10 cellular contexts compared by ENCODE assay signal in genomic region chr20:34205172-34205880, GRCh38. TPM values are rescaled to one million over a fixed set of nuclear protein-coding genes. Genes with fewer than 3 reads are reported as not detected.
DNase-seq lines count a peak whose midpoint lies in the region; ATAC-seq and TF ChIP-seq lines count a peak whose summit lies in the region.
"Not testable (repeated sequence)": the region's sequence is repeated elsewhere in the genome, so short reads cannot be mapped to it uniquely, and the experiment has no call there.
"Had no signal": no experiment of that assay in that cellular context is flagged by ENCODE, and none has a peak within 500 bp of the region (broad histone marks: within the 10 kb centered on the region; RNA-seq: fewer than 3 reads in every experiment).

No MANE protein-coding gene starts in this region.

- POLR2A ChIA-PET in CD8-positive, alpha-beta memory T cell (lab: Charles Lee): not testable (repeated sequence)
- POLR2A ChIA-PET in SK-N-SH (lab: Yijun Ruan, JAX): interaction anchor here (0.8 kb wide), 1 partner anchor 98 kb away, joined by 3 read pairs; the partner anchor contains the start of gene AHCY
- POLR2A ChIA-PET in activated CD4-positive, alpha-beta T cell treated with anti-CD3 and anti-CD28 coated beads, Interleukin-2, amount 10 ng/mL, durations not matched to agents 7 days and 5 days (lab: Charles Lee): interaction anchor here (0.7 kb wide), 1 partner anchor 12 kb away, joined by 3 read pairs; no protein-coding TSS in a partner anchor

- peak overlapping the region; percentile 33; the same call in 1 of the 2 replicates for H3K4me2 ChIP-seq in SK-N-SH

- H3K4me1 ChIP-seq in CD8-positive, alpha-beta memory T cell (ENCODE audit: insufficient read depth, low read length); SK-N-SH (ENCODE audit: control insufficient read depth in 1 of 2, insufficient read depth in 2 of 2, low read depth in 1 of 2, low read length in 1 of 2): not testable (repeated sequence)

- TF ChIP-seq EP300 in SK-N-SH (IDR thresholded peaks at IDR 0.05; ENCODE audit: borderline replicate concordance in 1 of 2, low read depth in 1 of 2, low read length in 1 of 2): not testable (repeated sequence)

- H3K9me2 ChIP-seq in SK-N-SH: not testable (repeated sequence)

- H4K20me1 ChIP-seq in SK-N-SH (ENCODE audit: insufficient read depth): not testable (repeated sequence)

- H3K9me3 Mint-ChIP-seq in CD8-positive, alpha-beta memory T cell; activated CD4-positive, alpha-beta T cell treated with anti-CD3 and anti-CD28 coated beads, Interleukin-2, amount 10 ng/mL, durations not matched to agents 7 days and 5 days; memory B cell; stimulated activated naive CD8-positive, alpha-beta T cell treated with anti-CD3 and anti-CD28 coated beads, Interleukin-15, amount 100 ng/mL, for 72 hours: not testable (repeated sequence)

- H3K4me3 Mint-ChIP-seq in CD8-positive, alpha-beta memory T cell: peak overlapping the region; percentile 17 to 74 (median 66)
- peak overlapping the region; percentile 74 for H3K4me3 Mint-ChIP-seq in activated CD4-positive, alpha-beta T cell treated with anti-CD3 and anti-CD28 coated beads, Interleukin-2, amount 10 ng/mL, durations not matched to agents 7 days and 5 days
- peak overlapping the region; percentile 5 for H3K4me3 Mint-ChIP-seq in memory B cell
- peak overlapping the region; percentile 22 to 49 for H3K4me3 Mint-ChIP-seq in stimulated activated naive CD8-positive, alpha-beta T cell treated with anti-CD3 and anti-CD28 coated beads, Interleukin-15, amount 100 ng/mL, for 72 hours

- peaks cover 15 to 26% of the 10 kb centered on the region in 2 donors for H3K27me3 Mint-ChIP-seq in CD8-positive, alpha-beta memory T cell
- H3K27me3 Mint-ChIP-seq in activated CD4-positive, alpha-beta T cell treated with anti-CD3 and anti-CD28 coated beads, Interleukin-2, amount 10 ng/mL, durations not matched to agents 7 days and 5 days: peaks cover 21% of the 10 kb centered on the region
- H3K27me3 Mint-ChIP-seq in memory B cell: not testable (repeated sequence)
- peaks cover 18% of the 10 kb centered on the region for H3K27me3 Mint-ChIP-seq in stimulated activated naive CD8-positive, alpha-beta T cell treated with anti-CD3 and anti-CD28 coated beads, Interleukin-15, amount 100 ng/mL, for 72 hours

- not testable (repeated sequence) for H3K27me3 ChIP-seq in CD8-positive, alpha-beta memory T cell (ENCODE audit: insufficient read depth, low read length, poor library complexity, severe bottlenecking); MG63; SK-N-SH (ENCODE audit: insufficient read depth)

- not testable (repeated sequence) for TF ChIP-seq CTCF in SK-N-SH (IDR thresholded peaks at IDR 0.05)

- H3K9me3 ChIP-seq in CD8-positive, alpha-beta memory T cell (ENCODE audit: low read length); MG63; SK-N-SH: not testable (repeated sequence)

- CTCF ChIA-PET in CD8-positive, alpha-beta memory T cell (lab: Charles Lee): not testable (repeated sequence)
- CTCF ChIA-PET in SK-N-SH (lab: Yijun Ruan, JAX): interaction anchor here (0.8 kb wide), 1 partner anchor 15 kb away, joined by 3 read pairs; no protein-coding TSS in a partner anchor
- CTCF ChIA-PET in activated CD4-positive, alpha-beta T cell treated with anti-CD3 and anti-CD28 coated beads, Interleukin-2, amount 10 ng/mL, durations not matched to agents 7 days and 5 days (lab: Charles Lee): interaction anchor here (0.9 to 1.4 kb wide), 4 partner anchors 9 to 28 kb away, joined by 3 to 5 read pairs (median 3); no protein-coding TSS in a partner anchor

- not testable (repeated sequence) for H3K27ac ChIP-seq in CD8-positive, alpha-beta memory T cell (ENCODE audit: low read depth, low read length); SK-N-SH (ENCODE audit: low read depth in 2 of 2, low read length in 1 of 2)

- H3K36me3 Mint-ChIP-seq in CD8-positive, alpha-beta memory T cell; activated CD4-positive, alpha-beta T cell treated with anti-CD3 and anti-CD28 coated beads, Interleukin-2, amount 10 ng/mL, durations not matched to agents 7 days and 5 days (ENCODE audit: low read depth); memory B cell: not testable (repeated sequence)

- H3K4me1 Mint-ChIP-seq in CD8-positive, alpha-beta memory T cell; activated CD4-positive, alpha-beta T cell treated with anti-CD3 and anti-CD28 coated beads, Interleukin-2, amount 10 ng/mL, durations not matched to agents 7 days and 5 days; memory B cell; stimulated activated naive CD8-positive, alpha-beta T cell treated with anti-CD3 and anti-CD28 coated beads, Interleukin-15, amount 100 ng/mL, for 72 hours: not testable (repeated sequence)

- H3K9ac ChIP-seq in SK-N-SH: not testable (repeated sequence)

- H3K4me3 ChIP-seq in CD8-positive, alpha-beta memory T cell (ENCODE audit: low read length): not testable (repeated sequence)
- H3K4me3 ChIP-seq in MG63: peak overlapping the region; percentile 39
- H3K4me3 ChIP-seq in SK-N-SH (ENCODE audit: low read depth in 2 of 2, low read length in 1 of 2): peak overlapping the region; percentile 4 to 39; a peak in 2 of 4 replicates

- not testable (repeated sequence) for DNase-seq in CD8-positive, alpha-beta memory T cell; SK-N-SH; memory B cell (ENCODE audit: low spot score in 2 of 2); stimulated activated naive CD8-positive, alpha-beta T cell treated with anti-CD3 and anti-CD28 coated beads, Interleukin-15, amount 100 ng/mL, for 72 hours
- DNase-seq in MG63 (peak; percentile 56), NCI-H2227 (lab: John Stamatoyannopoulos, UW; ENCODE audit: unreplicated experiment) (peak; percentile 87), activated gamma-delta T cell treated with Interleukin-2 at 50 U/mL for 16 hours (peak; percentile 5)
- peak; percentile 36 for DNase-seq in activated CD4-positive, alpha-beta T cell treated with anti-CD3 and anti-CD28 coated beads, Interleukin-2, amount 10 ng/mL, durations not matched to agents 7 days and 5 days

- peak overlapping the region; percentile 78; the same call in 1 of the 2 replicates for H2AFZ ChIP-seq in SK-N-SH (ENCODE audit: low read depth)

- 53% methylated on average over 21 of the region's 21 CpGs for WGBS in SK-N-SH (ENCODE audit: low lambda C conversion rate)

- H3K36me3 ChIP-seq in CD8-positive, alpha-beta memory T cell (ENCODE audit: insufficient read depth, low read length); MG63; SK-N-SH (replicated peaks in 1 of 2; ENCODE audit: control insufficient read depth in 1 of 2, insufficient read depth in 2 of 2, low read length in 1 of 2): not testable (repeated sequence)

- H3K79me2 ChIP-seq in SK-N-SH (ENCODE audit: insufficient read depth): not testable (repeated sequence)

- H3K27ac Mint-ChIP-seq in CD8-positive, alpha-beta memory T cell; memory B cell; stimulated activated naive CD8-positive, alpha-beta T cell treated with anti-CD3 and anti-CD28 coated beads, Interleukin-15, amount 100 ng/mL, for 72 hours: not testable (repeated sequence)
- H3K27ac Mint-ChIP-seq in activated CD4-positive, alpha-beta T cell treated with anti-CD3 and anti-CD28 coated beads, Interleukin-2, amount 10 ng/mL, durations not matched to agents 7 days and 5 days: peak overlapping the region; percentile 65

- not testable (repeated sequence) for ATAC-seq in memory B cell (ENCODE audit: low read depth); stimulated activated naive CD8-positive, alpha-beta T cell treated with anti-CD3 and anti-CD28 coated beads, Interleukin-15, amount 100 ng/mL, for 72 hours

- not testable (repeated sequence) for H3F3A ChIP-seq in SK-N-SH (replicated peaks; ENCODE audit: insufficient read depth)

- TF ChIP-seq RAD21 in SK-N-SH (IDR thresholded peaks at IDR 0.05; ENCODE audit: low read length): not testable (repeated sequence)

RNA-seq across cellular contexts. Expression of gene ASIP, which starts 35.9 kb away (rescaled TPM):
- not detected for total RNA-seq in CD8-positive, alpha-beta memory T cell
- polyA plus RNA-seq in CD8-positive, alpha-beta memory T cell: not detected
- total RNA-seq in MG63 (2014; rRNA removed; shearing (Covaris generic); ENCODE audit: low replicate concordance): not detected in 2 replicates
- polyA plus RNA-seq in SK-N-SH (2012; rRNA removed): 0.15 TPM in 1 of 2 replicates, not detected in the other
- polyA plus RNA-seq in SK-N-SH (2012; cell fraction: cytosol; rRNA removed): not detected in 2 replicates
- not detected in 2 replicates for polyA plus RNA-seq in SK-N-SH (2012; cell fraction: nucleus; rRNA removed)
- total RNA-seq in activated CD4-positive, alpha-beta T cell treated with anti-CD3 and anti-CD28 coated beads, Interleukin-2, amount 10 ng/mL, durations not matched to agents 7 days and 5 days: not detected
- total RNA-seq: HFFc6, mammary epithelial cell had no signal
- polyA plus RNA-seq: mammary epithelial cell had no signal

Comparison
In these comparisons a context has a peak if more than half of its experiments do, and no peak if none do; other contexts are left out.
1. H3K4me3 Mint-ChIP-seq: peak in every context shown above with its lines; median percentile 74 in activated CD4-positive, alpha-beta T cell treated with anti-CD3 and anti-CD28 coated beads, Interleukin-2, amount 10 ng/mL, durations not matched to agents 7 days and 5 days; 66 in CD8-positive, alpha-beta memory T cell; 36 in stimulated activated naive CD8-positive, alpha-beta T cell treated with anti-CD3 and anti-CD28 coated beads, Interleukin-15, amount 100 ng/mL, for 72 hours; 5 in memory B cell.